Comparison of ENCODE assay signal across 11 cellular contexts in genomic region chr9:126791406-126792230, GRCh38. TPM values are rescaled to one million over a fixed set of nuclear protein-coding genes. Genes with fewer than 3 reads are reported as not detected.
DNase-seq lines count a peak whose midpoint lies in the region; TF ChIP-seq lines count a peak whose summit lies in the region.
"Had no signal": no experiment of that assay in that cellular context is flagged by ENCODE, and none has a peak within 500 bp of the region (broad histone marks: within the 10 kb centered on the region; RNA-seq: fewer than 3 reads in every experiment).

No MANE protein-coding gene starts in this region.

- no peak overlapping the region for H3K27ac ChIP-seq in caudate nucleus (ENCODE audit: low read depth, low read length)
- H3K27ac ChIP-seq: body of pancreas, vagina had no signal

- no peak overlapping the region for H3K4me3 ChIP-seq in cardiac fibroblast (replicated peaks in 1 of 2; ENCODE audit: low read depth in 2 of 2, low read length in 2 of 2)
- H3K4me3 ChIP-seq: body of pancreas, vagina had no signal

- TF ChIP-seq EP300 in Ishikawa (IDR thresholded peaks at IDR 0.05; ENCODE audit: borderline replicate concordance), result no peak

- peak; percentile 71 for DNase-seq in AG20443 (ENCODE audit: low spot score)
- peak; percentile 80 to 97 for DNase-seq in cardiac fibroblast (ENCODE audit: low read depth in 2 of 2)
- DNase-seq in lung microvascular endothelial cell (ENCODE audit: low read depth in 2 of 2), result peak; percentile 40 to 58
- DNase-seq in caudate nucleus (lab: John Stamatoyannopoulos, UW), result no peak
- DNase-seq in activated CD4-positive, alpha-beta T cell treated with anti-CD3 and anti-CD28 coated beads for 1 hour, result no peak
- DNase-seq in NCI-H2227 (lab: John Stamatoyannopoulos, UW; ENCODE audit: unreplicated experiment), result no peak
- DNase-seq in retina, result no peak
- DNase-seq: body of pancreas, NCI-H2081 treated with DMSO at 0.1 percent for 48 hours had no signal

- no peak for TF ChIP-seq RAD21 in Ishikawa (IDR thresholded peaks at IDR 0.05; ENCODE audit: low read depth)

- no peak for TF ChIP-seq CTCF in cardiac fibroblast (IDR thresholded peaks at IDR 0.05; ENCODE audit: low read depth, low read length)

TF ChIP-seq in Ishikawa, 13 proteins besides CTCF, POLR2A, EP300 and RAD21:
- no peak for TF ChIP-seq FOXM1 (IDR thresholded peaks at IDR 0.05; ENCODE audit: borderline replicate concordance, low read depth)
- peak; percentile 28; the same call in 1 of the 2 replicates for TF ChIP-seq CEBPB (IDR thresholded peaks at IDR 0.05)
- TF ChIP-seq, protein P1, sequence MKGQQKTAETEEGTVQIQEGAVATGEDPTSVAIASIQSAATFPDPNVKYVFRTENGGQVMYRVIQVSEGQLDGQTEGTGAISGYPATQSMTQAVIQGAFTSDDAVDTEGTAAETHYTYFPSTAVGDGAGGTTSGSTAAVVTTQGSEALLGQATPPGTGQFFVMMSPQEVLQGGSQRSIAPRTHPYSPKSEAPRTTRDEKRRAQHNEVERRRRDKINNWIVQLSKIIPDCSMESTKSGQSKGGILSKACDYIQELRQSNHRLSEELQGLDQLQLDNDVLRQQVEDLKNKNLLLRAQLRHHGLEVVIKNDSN (IDR thresholded peaks at IDR 0.05), result peak; percentile 62
- TF ChIP-seq EGR1 (IDR thresholded peaks at IDR 0.05), result no peak
- no peak for TF ChIP-seq TCF12 (IDR thresholded peaks at IDR 0.05; ENCODE audit: low read depth)
- TF ChIP-seq ZBTB7A (IDR thresholded peaks at IDR 0.05; ENCODE audit: low read depth), result no peak
- TF ChIP-seq TAF1 (IDR thresholded peaks at IDR 0.05; ENCODE audit: low read depth), result no peak
- TF ChIP-seq, protein P2, sequence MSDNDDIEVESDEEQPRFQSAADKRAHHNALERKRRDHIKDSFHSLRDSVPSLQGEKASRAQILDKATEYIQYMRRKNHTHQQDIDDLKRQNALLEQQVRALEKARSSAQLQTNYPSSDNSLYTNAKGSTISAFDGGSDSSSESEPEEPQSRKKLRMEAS (IDR thresholded peaks at IDR 0.05), result no peak; the same call in 1 of the 2 replicates
- no peak for TF ChIP-seq NFIC (IDR thresholded peaks at IDR 0.05)
- TF ChIP-seq REST (IDR thresholded peaks at IDR 0.05; ENCODE audit: low read depth), result no peak
- peak; percentile 36; the same call in 1 of the 2 replicates for TF ChIP-seq TEAD4 (IDR thresholded peaks at IDR 0.05)
- TF ChIP-seq CREB1 (IDR thresholded peaks at IDR 0.05; ENCODE audit: low read depth), result no peak
- TF ChIP-seq YY1 (IDR thresholded peaks at IDR 0.05; ENCODE audit: low read depth), result no peak

RNA-seq across cellular contexts. Expression of gene ZBTB43, which starts 13.2 kb away (rescaled TPM):
- total RNA-seq in lung microvascular endothelial cell, result 4.1 and 7.3 TPM in 2 replicates

Comparison
In these comparisons a context has a peak if more than half of its experiments do, and no peak if none do; other contexts are left out.
1. DNase-seq: peak in AG20443 (single experiment), cardiac fibroblast (2 of 2) and lung microvascular endothelial cell (2 of 2); none in caudate nucleus (0 of 61), activated CD4-positive, alpha-beta T cell treated with anti-CD3 and anti-CD28 coated beads for 1 hour (single experiment), NCI-H2227 (single experiment) and retina (single experiment).